Comparison of ENCODE assay signal across 13 cellular contexts in genomic region chr2:190819835-190820234, GRCh38.
DNase-seq lines count a peak whose midpoint lies in the region; ATAC-seq and TF ChIP-seq lines count a peak whose summit lies in the region.
"Had no signal": no experiment of that assay in that cellular context is flagged by ENCODE, and none has a peak within 500 bp of the region (broad histone marks: within the 10 kb centered on the region; RNA-seq: fewer than 3 reads in every experiment).

No MANE protein-coding gene starts in this region.

- no peak overlapping the region for H3K4me3 Mint-ChIP-seq in nephron progenitor cell
- H3K4me3 Mint-ChIP-seq: CD4-positive, CD25-positive, alpha-beta regulatory T cell; stimulated activated naive CD8-positive, alpha-beta T cell treated with anti-CD3 and anti-CD28 coated beads, Interleukin-15, amount 100 ng/mL, for 72 hours had no signal

- no peaks in the 10 kb centered on the region for H3K27me3 Mint-ChIP-seq in nephron progenitor cell (ENCODE audit: low read depth, poor library complexity)
- H3K27me3 Mint-ChIP-seq: stimulated activated naive CD8-positive, alpha-beta T cell treated with anti-CD3 and anti-CD28 coated beads, Interleukin-15, amount 100 ng/mL, for 72 hours had no signal

- H3K9me3 Mint-ChIP-seq in nephron progenitor cell, result peaks cover 30% of the 10 kb centered on the region

- peaks cover 5% of the 10 kb centered on the region for H3K36me3 Mint-ChIP-seq in nephron progenitor cell (ENCODE audit: low read depth)
- H3K36me3 Mint-ChIP-seq: CD4-positive, CD25-positive, alpha-beta regulatory T cell had no signal

- intact Hi-C loops in left colon (cut with DNase I, micrococcal nuclease), result no loop called here

- H3K4me3 ChIP-seq in AG10803 (ENCODE audit: low read length) (no peak overlapping the region), epithelial cell of esophagus (ENCODE audit: low read length) (no peak overlapping the region)
- H3K4me3 ChIP-seq: adrenal gland had no signal

- peak; percentile 97 for DNase-seq in AG10803 (ENCODE audit: low read depth)
- DNase-seq in LHCN-M2 (ENCODE audit: low read depth), result peak; percentile 86
- peak; percentile 59 for DNase-seq in epithelial cell of esophagus (ENCODE audit: low read depth)
- no peak for DNase-seq in left colon
- DNase-seq in germinal center (ENCODE audit: low spot score), result no peak
- no peak for DNase-seq in nephron progenitor cell
- no peak for DNase-seq in NOMO-1 (lab: John Stamatoyannopoulos, UW; ENCODE audit: unreplicated experiment in 2 of 2)
- DNase-seq: adrenal gland; CD4-positive, CD25-positive, alpha-beta regulatory T cell; effector CD4-positive, alpha-beta T cell; stimulated activated naive CD8-positive, alpha-beta T cell treated with anti-CD3 and anti-CD28 coated beads, Interleukin-15, amount 100 ng/mL, for 72 hours; WERI-Rb-1 had no signal

- no peak overlapping the region for H3K27ac Mint-ChIP-seq in nephron progenitor cell
- H3K27ac Mint-ChIP-seq: stimulated activated naive CD8-positive, alpha-beta T cell treated with anti-CD3 and anti-CD28 coated beads, Interleukin-15, amount 100 ng/mL, for 72 hours had no signal

- peak; percentile 47 for ATAC-seq in left colon
- no peak for ATAC-seq in HG03442 (IDR thresholded peaks at IDR 0.05; ENCODE audit: unreplicated experiment)
- ATAC-seq: stimulated activated naive CD8-positive, alpha-beta T cell treated with anti-CD3 and anti-CD28 coated beads, Interleukin-15, amount 100 ng/mL, for 72 hours had no signal

- H3K4me1 Mint-ChIP-seq in nephron progenitor cell, result peaks cover 33% of the 10 kb centered on the region
- H3K4me1 Mint-ChIP-seq: CD4-positive, CD25-positive, alpha-beta regulatory T cell; stimulated activated naive CD8-positive, alpha-beta T cell treated with anti-CD3 and anti-CD28 coated beads, Interleukin-15, amount 100 ng/mL, for 72 hours had no signal

- TF ChIP-seq CTCF in AG10803 (conservative IDR thresholded peaks at IDR 0.05; ENCODE audit: low read length), result no peak
- TF ChIP-seq CTCF in epithelial cell of esophagus (IDR thresholded peaks at IDR 0.05; ENCODE audit: insufficient read depth, low read depth, low read length, missing control alignments), result no peak
- TF ChIP-seq CTCF in nephron progenitor cell (IDR thresholded peaks at IDR 0.05), result no peak

Comparison
In these comparisons a context has a peak if more than half of its experiments do, and no peak if none do; other contexts are left out.
1. DNase-seq: peak in AG10803 (single experiment), LHCN-M2 (single experiment) and epithelial cell of esophagus (single experiment); none in left colon (0 of 2), germinal center (single experiment), nephron progenitor cell (single experiment) and NOMO-1 (0 of 2).